8 cellular contexts compared by ENCODE assay signal in genomic region chr6:151325075-151326050, GRCh38.
DNase-seq lines count a peak whose midpoint lies in the region; ATAC-seq and TF ChIP-seq lines count a peak whose summit lies in the region.

No MANE protein-coding gene starts in this region.

- peak; percentile 13 to 19 for DNase-seq in stimulated activated CD4-positive, alpha-beta T cell treated with anti-CD3 and anti-CD28 coated beads, Interleukin-2, amount 100 ng/mL, for 24 hours
- DNase-seq in stimulated activated CD4-positive, alpha-beta T cell treated with anti-CD3 and anti-CD28 coated beads, Interleukin-12 subunit alpha, Interleukin-12 subunit beta, amount 100 ng/mL, for 4 hours = no peak
- DNase-seq in cardiac fibroblast (ENCODE audit: low read depth in 2 of 2) (peak; percentile 87 to 89), iris pigment epithelial cell (ENCODE audit: low read depth) (peak; percentile 79)
- DNase-seq in stimulated activated CD4-positive, alpha-beta T cell treated with anti-CD3 and anti-CD28 coated beads, Interleukin-4, amount 100 ng/mL, for 1 hour = peak; percentile 11

- no peak for TF ChIP-seq CTCF in cardiac fibroblast (IDR thresholded peaks at IDR 0.05; ENCODE audit: low read depth, low read length)

- H3K4me3 ChIP-seq in cardiac fibroblast (replicated peaks in 1 of 2; ENCODE audit: low read depth in 2 of 2, low read length in 2 of 2) = peak overlapping the region; percentile 66 to 69

- ATAC-seq in SK-N-SH treated with all-trans-retinoic acid at 6 μM for 48 hours = peak; percentile 84
- no peak for ATAC-seq in HG03196 (IDR thresholded peaks at IDR 0.05; ENCODE audit: unreplicated experiment)
- no peak for ATAC-seq in HG03442 (IDR thresholded peaks at IDR 0.05; ENCODE audit: unreplicated experiment)

TF ChIP-seq in SK-N-SH treated with all-trans-retinoic acid at 6 μM for 48 hours, 23 proteins besides CTCF, POLR2A, EP300 and RAD21:
- TF ChIP-seq, protein P1, sequence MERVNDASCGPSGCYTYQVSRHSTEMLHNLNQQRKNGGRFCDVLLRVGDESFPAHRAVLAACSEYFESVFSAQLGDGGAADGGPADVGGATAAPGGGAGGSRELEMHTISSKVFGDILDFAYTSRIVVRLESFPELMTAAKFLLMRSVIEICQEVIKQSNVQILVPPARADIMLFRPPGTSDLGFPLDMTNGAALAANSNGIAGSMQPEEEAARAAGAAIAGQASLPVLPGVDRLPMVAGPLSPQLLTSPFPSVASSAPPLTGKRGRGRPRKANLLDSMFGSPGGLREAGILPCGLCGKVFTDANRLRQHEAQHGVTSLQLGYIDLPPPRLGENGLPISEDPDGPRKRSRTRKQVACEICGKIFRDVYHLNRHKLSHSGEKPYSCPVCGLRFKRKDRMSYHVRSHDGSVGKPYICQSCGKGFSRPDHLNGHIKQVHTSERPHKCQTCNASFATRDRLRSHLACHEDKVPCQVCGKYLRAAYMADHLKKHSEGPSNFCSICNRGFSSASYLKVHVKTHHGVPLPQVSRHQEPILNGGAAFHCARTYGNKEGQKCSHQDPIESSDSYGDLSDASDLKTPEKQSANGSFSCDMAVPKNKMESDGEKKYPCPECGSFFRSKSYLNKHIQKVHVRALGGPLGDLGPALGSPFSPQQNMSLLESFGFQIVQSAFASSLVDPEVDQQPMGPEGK (CRISPR knock-in tag; IDR thresholded peaks at IDR 0.05; ENCODE audit: borderline replicate concordance) = 0 out of 2 replicates have a peak, but pooled peaks have one; percentile 23
- no peak for TF ChIP-seq TOX (CRISPR knock-in tag; IDR thresholded peaks at IDR 0.05; ENCODE audit: borderline replicate concordance)
